ENCODE assay signal across 8 cellular contexts in the genomic region with DNA sequence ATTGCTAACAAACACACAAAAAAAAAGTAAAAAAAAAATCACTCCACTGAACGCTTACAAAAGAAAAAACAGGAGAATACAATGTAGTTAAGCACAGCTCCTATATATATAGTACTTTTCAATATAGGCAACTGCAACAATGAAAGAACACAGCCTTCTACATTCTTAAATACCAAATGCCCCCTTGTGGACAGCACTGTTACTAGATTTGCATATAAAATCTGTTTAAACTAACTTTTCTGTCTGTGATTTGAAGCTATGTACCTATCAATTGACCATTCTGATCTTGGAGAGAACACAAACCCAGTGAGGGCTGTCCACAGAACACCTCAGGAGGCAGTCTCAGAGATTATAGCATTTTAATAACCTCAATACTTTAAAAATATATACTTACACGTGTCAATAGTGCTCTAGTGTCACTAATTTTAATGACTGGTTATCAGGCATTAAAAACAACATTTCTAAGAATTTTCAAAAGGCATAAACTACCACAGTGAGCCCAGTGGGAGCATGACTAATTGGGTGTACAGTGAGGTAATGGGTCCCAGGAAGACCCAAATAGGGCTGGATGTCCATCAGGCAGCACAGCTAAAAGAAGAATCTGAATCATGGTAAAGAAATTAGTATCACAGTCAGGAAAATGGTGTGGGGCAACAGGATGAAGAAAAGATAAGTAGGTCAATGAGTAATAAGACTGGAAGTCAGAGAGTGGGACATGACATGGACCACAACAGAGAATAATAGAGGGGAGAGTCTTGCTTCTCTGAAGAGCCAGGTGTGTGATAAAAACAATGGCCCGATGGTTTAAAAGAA. TPM values are rescaled to one million over a fixed set of nuclear protein-coding genes. Genes with fewer than 3 reads are reported as not detected.
DNase-seq lines count a peak whose midpoint lies in the region; ATAC-seq, FAIRE-seq and TF ChIP-seq lines count a peak whose summit lies in the region.

No MANE protein-coding gene starts in this region.

- no peaks in the 10 kb centered on the region for H3F3A ChIP-seq in smooth muscle cell (ENCODE audit: low read depth)

- intact Hi-C loops in heart left ventricle (cut with DNase I) = loop anchor here in 9 of 10 donors (1.0 to 10.0 kb wide), 4 partner anchors 131 to 297 kb away; no protein-coding TSS in a partner anchor

- peak; percentile 55 for FAIRE-seq in TTC549 (lab: Jason Lieb, UNC)

- H3K4me1 ChIP-seq in heart left ventricle (peaks cover 0 to 3% (median 0%) of the 10 kb centered on the region in 12 donors), smooth muscle cell (ENCODE audit: low read depth) (no peaks in the 10 kb centered on the region)

- H3K27ac ChIP-seq in heart left ventricle (no peak overlapping the region), smooth muscle cell (ENCODE audit: low read depth) (no peak overlapping the region)

- H3K9me3 ChIP-seq in heart left ventricle (no peaks in the 10 kb centered on the region), smooth muscle cell (replicated peaks; ENCODE audit: low read depth) (no peaks in the 10 kb centered on the region)

- H4K20me1 ChIP-seq in smooth muscle cell (ENCODE audit: low read depth) = no peaks in the 10 kb centered on the region

- 52 to 64% (median 57%) methylated on average over 3 of the region's 3 CpGs for WGBS in heart left ventricle, 4 donors
- 82% methylated on average over 3 of the region's 3 CpGs for WGBS in smooth muscle cell (ENCODE audit: low lambda C conversion rate)

- H2AFZ ChIP-seq in smooth muscle cell (ENCODE audit: low read depth) = no peak overlapping the region

- no peak overlapping the region for H3K4me2 ChIP-seq in smooth muscle cell

- TF ChIP-seq CTCF in heart left ventricle (IDR thresholded peaks at IDR 0.05) (peak; percentile 48 to 79 (median 64)), smooth muscle cell (IDR thresholded peaks at IDR 0.05; ENCODE audit: borderline replicate concordance, insufficient read depth, poor library complexity, severe bottlenecking) (peak; percentile 75)

- peak overlapping the region; percentile 27 for H3K9ac ChIP-seq in smooth muscle cell (ENCODE audit: low read depth)

- H3K4me3 ChIP-seq in heart left ventricle (no peak overlapping the region), smooth muscle cell (no peak overlapping the region)

- no peaks in the 10 kb centered on the region for H3K79me2 ChIP-seq in smooth muscle cell (ENCODE audit: low read depth)

- H3K27me3 ChIP-seq in heart left ventricle (no peaks in the 10 kb centered on the region), smooth muscle cell (ENCODE audit: low read depth) (no peaks in the 10 kb centered on the region)

- no peaks in the 10 kb centered on the region for H3K36me3 ChIP-seq in heart left ventricle
- H3K36me3 ChIP-seq in smooth muscle cell (ENCODE audit: low read depth) = no peaks in the 10 kb centered on the region

- peak; percentile 37 to 62 for DNase-seq in NOMO-1 (lab: John Stamatoyannopoulos, UW; ENCODE audit: unreplicated experiment in 2 of 2)
- DNase-seq in NOMO-1 treated with dmso at 0.1 percent for 144 hours (lab: John Stamatoyannopoulos, UW; ENCODE audit: unreplicated experiment) = no peak
- DNase-seq in NCI-H1417 treated with DMSO at 0.1 percent for 48 hours (lab: John Stamatoyannopoulos, UW) = peak; percentile 54
- no peak for DNase-seq in heart left ventricle
- no peak for DNase-seq in smooth muscle cell (lab: John Stamatoyannopoulos, UW; ENCODE audit: unreplicated experiment)
- no peak for DNase-seq in activated CD4-positive, CD25-positive, alpha-beta regulatory T cell treated with anti-CD3 and anti-CD28 coated beads, Interleukin-2, amount 50 U/mL, for 72 hours
- no peak for DNase-seq in UCSD-AML1 (lab: John Stamatoyannopoulos, UW; ENCODE audit: unreplicated experiment)

- no peak for TF ChIP-seq POLR2A in heart left ventricle (IDR thresholded peaks at IDR 0.05)

- peak in 3 of 4 donors; percentile 39 to 59 (median 42) for ATAC-seq in heart left ventricle

RNA-seq across cellular contexts. Expression of a gene that starts 22.2 kb away (rescaled TPM):
- total RNA-seq in heart left ventricle (1 to 10 TPM in 7 of 9 donors, under 1 TPM in 2; 0.20 to 5.7 (median 1.4) TPM), smooth muscle cell (0.40 and 1.1 TPM in 2 replicates)
- polyA plus RNA-seq in heart left ventricle (under 1 TPM; 0.30 to 0.65 TPM), smooth muscle cell (1.5 and 1.9 TPM in 2 replicates)

Comparison
In these comparisons a context has a peak if more than half of its experiments do, and no peak if none do; other contexts are left out.
1. DNase-seq: peak in NOMO-1 (2 of 2) and NCI-H1417 treated with DMSO at 0.1 percent for 48 hours (single experiment); none in NOMO-1 treated with dmso at 0.1 percent for 144 hours (single experiment), heart left ventricle (0 of 5), smooth muscle cell (single experiment), activated CD4-positive, CD25-positive, alpha-beta regulatory T cell treated with anti-CD3 and anti-CD28 coated beads, Interleukin-2, amount 50 U/mL, for 72 hours (single experiment) and UCSD-AML1 (single experiment).